ENCODE assay signal across 25 cellular contexts in the genomic region with DNA sequence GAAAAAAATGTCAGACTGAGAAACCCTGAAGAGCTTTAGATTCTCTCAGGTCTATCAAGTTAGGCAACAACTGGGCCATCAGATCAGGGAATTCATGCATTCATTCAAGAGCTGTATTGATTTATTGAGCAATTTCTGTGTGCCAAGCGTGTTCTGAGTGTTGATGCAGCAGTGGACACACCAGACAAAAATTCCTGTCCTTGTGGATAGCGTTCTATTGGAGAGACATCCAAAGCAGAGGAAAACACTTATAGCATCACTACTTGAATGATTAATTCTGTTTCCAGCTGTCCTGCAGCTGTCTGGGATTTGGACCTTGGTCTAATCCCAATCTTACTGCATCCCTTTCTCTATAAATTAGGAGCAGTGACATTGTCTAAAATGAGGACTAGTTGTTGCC.
"Had no signal": no experiment of that assay in that cellular context is flagged by ENCODE, and none has a peak within 500 bp of the region (broad histone marks: within the 10 kb centered on the region; RNA-seq: fewer than 3 reads in every experiment).

No MANE protein-coding gene starts in this region.

- H3K4me3 ChIP-seq: adrenal gland, ascending aorta, heart right ventricle, right lobe of liver, spleen, thoracic aorta, upper lobe of right lung had no signal

- H3K4me3 Mint-ChIP-seq: activated B cell treated with CpG ODN at 0.5 μM for 24 hours; activated CD4-positive, alpha-beta T cell treated with anti-CD3 and anti-CD28 coated beads for 36 hours; activated T-cell treated with anti-CD3 and anti-CD28 coated beads, Interleukin-2, amount 50 U/mL, for 24 hours; activated T-helper 17 cell treated with anti-CD3 and anti-CD28 coated beads, Interleukin-2, amount 50 U/mL, for 72 hours; nephron progenitor cell; T-helper 1 cell treated with Interleukin-12 subunit alpha and Interleukin-12 subunit beta and Interleukin-4 antibody, amounts not matched to agents 30 μg/mL and 1 μg/mL, for 36 hours had no signal

- ATAC-seq: activated CD4-positive, alpha-beta T cell treated with anti-CD3 and anti-CD28 coated beads for 36 hours; activated naive CD4-positive, alpha-beta T cell treated with anti-CD3 and anti-CD28 coated beads, Interleukin-2, amount 50 U/mL, for 72 hours; activated T-helper 17 cell treated with anti-CD3 and anti-CD28 coated beads, Interleukin-2, amount 50 U/mL, for 72 hours; upper lobe of right lung had no signal

- H3K79me2 ChIP-seq: parathyroid adenoma had no signal

- H3K27me3 ChIP-seq: adrenal gland, ascending aorta, right lobe of liver, spleen, upper lobe of right lung had no signal

- H3K27ac ChIP-seq: ascending aorta, parathyroid adenoma, right lobe of liver, spleen, thoracic aorta, upper lobe of right lung had no signal

- H3K9ac ChIP-seq: parathyroid adenoma had no signal

- H3K36me3 ChIP-seq: adrenal gland, ascending aorta, heart right ventricle, right lobe of liver, spleen, thoracic aorta, upper lobe of right lung had no signal

- DNase-seq: activated B cell treated with CpG ODN at 0.5 μM for 24 hours; activated CD4-positive, alpha-beta T cell treated with anti-CD3 and anti-CD28 coated beads for 36 hours; activated CD4-positive, alpha-beta T cell treated with anti-CD3 and anti-CD28 coated beads, Interleukin-2, amount 50 U/mL, for 4 hours; activated CD8-positive, alpha-beta memory T cell treated with anti-CD3 and anti-CD28 coated beads for 24 hours; activated CD8-positive, alpha-beta memory T cell treated with anti-CD3 and anti-CD28 coated beads, Interleukin-2, amount 50 U/mL, for 4 hours; activated T-cell treated with anti-CD3 and anti-CD28 coated beads, Interleukin-2, amount 50 U/mL, for 24 hours; central memory CD4-positive, alpha-beta T cell; effector CD8-positive, alpha-beta T cell; erythroblast; midbrain; nephron progenitor cell; right lobe of liver; spleen; stimulated activated CD4-positive, alpha-beta T cell treated with anti-CD3 and anti-CD28 coated beads, Interleukin-4, amount 100 ng/mL, for 1 hour; stimulated activated naive CD4-positive, alpha-beta T cell; T1000; upper lobe of right lung had no signal

- H3K9me3 Mint-ChIP-seq: activated B cell treated with CpG ODN at 0.5 μM for 24 hours; activated T-cell treated with anti-CD3 and anti-CD28 coated beads, Interleukin-2, amount 50 U/mL, for 24 hours; activated T-helper 17 cell treated with anti-CD3 and anti-CD28 coated beads, Interleukin-2, amount 50 U/mL, for 72 hours; T-helper 1 cell treated with Interleukin-12 subunit alpha and Interleukin-12 subunit beta and Interleukin-4 antibody, amounts not matched to agents 30 μg/mL and 1 μg/mL, for 36 hours had no signal

- H3K27ac Mint-ChIP-seq: activated B cell treated with CpG ODN at 0.5 μM for 24 hours; activated naive CD4-positive, alpha-beta T cell treated with anti-CD3 and anti-CD28 coated beads, Interleukin-2, amount 50 U/mL, for 72 hours; activated T-cell treated with anti-CD3 and anti-CD28 coated beads, Interleukin-2, amount 50 U/mL, for 24 hours; activated T-helper 17 cell treated with anti-CD3 and anti-CD28 coated beads, Interleukin-2, amount 50 U/mL, for 72 hours; T-helper 1 cell treated with Interleukin-12 subunit alpha and Interleukin-12 subunit beta and Interleukin-4 antibody, amounts not matched to agents 30 μg/mL and 1 μg/mL, for 36 hours had no signal

- H3K4me1 ChIP-seq: adrenal gland, ascending aorta, right lobe of liver had no signal

- H3K9me3 ChIP-seq: adrenal gland, ascending aorta, heart right ventricle, right lobe of liver, spleen, thoracic aorta, upper lobe of right lung had no signal

- H3K4me1 Mint-ChIP-seq: activated B cell treated with CpG ODN at 0.5 μM for 24 hours had no signal

- H3K27me3 Mint-ChIP-seq: activated CD4-positive, alpha-beta T cell treated with anti-CD3 and anti-CD28 coated beads for 36 hours; activated T-cell treated with anti-CD3 and anti-CD28 coated beads, Interleukin-2, amount 50 U/mL, for 24 hours; activated T-helper 17 cell treated with anti-CD3 and anti-CD28 coated beads, Interleukin-2, amount 50 U/mL, for 72 hours had no signal
